8 cellular contexts compared by ENCODE assay signal in genomic region chr20:46090095-46090388, GRCh38. TPM values are rescaled to one million over a fixed set of nuclear protein-coding genes. Genes with fewer than 3 reads are reported as not detected.
DNase-seq lines count a peak whose midpoint lies in the region; ATAC-seq, FAIRE-seq and TF ChIP-seq lines count a peak whose summit lies in the region.

No MANE protein-coding gene starts in this region.

- H3K27me3 Mint-ChIP-seq in activated naive CD4-positive, alpha-beta T cell treated with anti-CD3 and anti-CD28 coated beads, Interleukin-2, amount 50 U/mL, for 24 hours, result no peaks in the 10 kb centered on the region
- peaks cover 7% of the 10 kb centered on the region for H3K27me3 Mint-ChIP-seq in type B pancreatic cell

- H3K9me3 ChIP-seq in ascending aorta (no peaks in the 10 kb centered on the region), lower lobe of right lung (no peaks in the 10 kb centered on the region)

- H3K4me3 Mint-ChIP-seq in activated naive CD4-positive, alpha-beta T cell treated with anti-CD3 and anti-CD28 coated beads, Interleukin-2, amount 50 U/mL, for 24 hours, result peak overlapping the region; percentile 95
- peak overlapping the region; percentile 88 for H3K4me3 Mint-ChIP-seq in type B pancreatic cell

- H3K27me3 ChIP-seq in ascending aorta (no peaks in the 10 kb centered on the region), lower lobe of right lung (ENCODE audit: low read depth) (no peaks in the 10 kb centered on the region)

- intact Hi-C loops in ascending aorta (cut with DNase I), result loop anchor here (1.0 kb wide), 1 partner anchor 118 kb away; the partner anchor contains the start of gene ZNF335
- intact Hi-C loops in lower lobe of right lung (cut with DNase I), result no loop called here

- peak overlapping the region; percentile 95 for H3K27ac Mint-ChIP-seq in activated naive CD4-positive, alpha-beta T cell treated with anti-CD3 and anti-CD28 coated beads, Interleukin-2, amount 50 U/mL, for 24 hours
- H3K27ac Mint-ChIP-seq in type B pancreatic cell, result peak overlapping the region; percentile 81

- TF ChIP-seq CTCF in ascending aorta (IDR thresholded peaks at IDR 0.05) (no peak), lower lobe of right lung (IDR thresholded peaks at IDR 0.05) (peak; percentile 0), type B pancreatic cell (conservative IDR thresholded peaks at IDR 0.05) (no peak)

- H3K36me3 ChIP-seq in ascending aorta (no peaks in the 10 kb centered on the region), lower lobe of right lung (no peaks in the 10 kb centered on the region)

- no peak for DNase-seq in activated naive CD4-positive, alpha-beta T cell treated with anti-CD3 and anti-CD28 coated beads, Interleukin-2, amount 50 U/mL, for 16 hours
- DNase-seq in ascending aorta (ENCODE audit: low spot score in 2 of 2) (no peak), lower lobe of right lung (no peak), type B pancreatic cell (ENCODE audit: extremely low spot score, unreplicated experiment) (no peak), GM19238 (ENCODE audit: insufficient read length, low spot score) (no peak), NCI-H1436 treated with DMSO at 0.1 percent for 48 hours (lab: John Stamatoyannopoulos, UW) (no peak), RCC 7860 (ENCODE audit: low spot score) (no peak)

- peaks cover 3% of the 10 kb centered on the region for H3K36me3 Mint-ChIP-seq in activated naive CD4-positive, alpha-beta T cell treated with anti-CD3 and anti-CD28 coated beads, Interleukin-2, amount 50 U/mL, for 24 hours
- no peaks in the 10 kb centered on the region for H3K36me3 Mint-ChIP-seq in type B pancreatic cell

- no peak for ATAC-seq in lower lobe of right lung

- H3K4me1 ChIP-seq in ascending aorta (peaks cover 3 to 33% of the 10 kb centered on the region in 2 donors), lower lobe of right lung (peaks cover 41% of the 10 kb centered on the region)

- H3K27ac ChIP-seq in ascending aorta (peak overlapping the region; percentile 99), lower lobe of right lung (peak overlapping the region; percentile 99)

- FAIRE-seq in RCC 7860 (lab: Jason Lieb, UNC), result no peak

- no peaks in the 10 kb centered on the region for H3K9me3 Mint-ChIP-seq in activated naive CD4-positive, alpha-beta T cell treated with anti-CD3 and anti-CD28 coated beads, Interleukin-2, amount 50 U/mL, for 24 hours
- no peaks in the 10 kb centered on the region for H3K9me3 Mint-ChIP-seq in type B pancreatic cell

- peaks cover 47% of the 10 kb centered on the region for H3K4me1 Mint-ChIP-seq in activated naive CD4-positive, alpha-beta T cell treated with anti-CD3 and anti-CD28 coated beads, Interleukin-2, amount 50 U/mL, for 24 hours
- peaks cover 39% of the 10 kb centered on the region for H3K4me1 Mint-ChIP-seq in type B pancreatic cell (ENCODE audit: unreplicated experiment)

- peak overlapping the region; percentile 75 to 97 for H3K4me3 ChIP-seq in ascending aorta
- peak overlapping the region; percentile 89 for H3K4me3 ChIP-seq in lower lobe of right lung

RNA-seq across cellular contexts. Expression of gene NCOA5, which starts 0.3 kb away (rescaled TPM):
- total RNA-seq in ascending aorta, result 70.4 TPM
- total RNA-seq in lower lobe of right lung, result 29.4 TPM
- 43.5 and 48.6 TPM in 2 replicates for total RNA-seq in type B pancreatic cell (ENCODE audit: low replicate concordance)

RNA-seq across cellular contexts. Expression of gene CD40, which starts 28.1 kb away (rescaled TPM):
- total RNA-seq in ascending aorta (34.7 TPM), lower lobe of right lung (35.7 TPM), type B pancreatic cell (ENCODE audit: low replicate concordance) (0.40 and 1.5 TPM in 2 replicates)

Comparison
In these comparisons a context has a peak if more than half of its experiments do, and no peak if none do; other contexts are left out.
1. RNA of gene CD40, which starts 28.1 kb away (total RNA-seq): 35.7 TPM in lower lobe of right lung (single experiment) and 34.7 TPM in ascending aorta (single experiment); 0.40 to 1.5 TPM in type B pancreatic cell; every median in the first group is over 10 times any median in the second.